Comparison of ENCODE assay signal across 1 cellular context in genomic region chr1:3135073-3135745, GRCh38.
TF ChIP-seq lines count a peak whose summit lies in the region.

No MANE protein-coding gene starts in this region.

TF ChIP-seq in HepG2, 621 proteins besides CTCF, POLR2A, EP300 and RAD21:
- TF ChIP-seq MLXIP (CRISPR knock-in tag; IDR thresholded peaks at IDR 0.05; ENCODE audit: borderline replicate concordance) = no peak
- no peak for TF ChIP-seq SRSF4 (IDR thresholded peaks at IDR 0.05; ENCODE audit: low read depth, low read length, poor library complexity, severe bottlenecking)
- no peak for TF ChIP-seq NR1H2 (CRISPR knock-in tag; IDR thresholded peaks at IDR 0.05; ENCODE audit: borderline replicate concordance, low read depth)
- no peak for TF ChIP-seq ZNF564 (CRISPR knock-in tag; IDR thresholded peaks at IDR 0.05)
- TF ChIP-seq ZNF142 (CRISPR knock-in tag; IDR thresholded peaks at IDR 0.05) = no peak
- TF ChIP-seq U2AF1 (optimal IDR thresholded peaks at IDR 0.05; ENCODE audit: low read depth, low read length) = no peak
- no peak for TF ChIP-seq ZNF619 (CRISPR knock-in tag; IDR thresholded peaks at IDR 0.05)
- no peak for TF ChIP-seq FOXM1 (CRISPR knock-in tag; IDR thresholded peaks at IDR 0.05)
- no peak for TF ChIP-seq SIX1 (CRISPR knock-in tag; IDR thresholded peaks at IDR 0.05; ENCODE audit: borderline replicate concordance)
- no peak for TF ChIP-seq ZNF44 (CRISPR knock-in tag; IDR thresholded peaks at IDR 0.05)
- no peak for TF ChIP-seq ZEB1 (IDR thresholded peaks at IDR 0.05; ENCODE audit: insufficient replicate concordance, low read depth)
- TF ChIP-seq ZNF720 (CRISPR knock-in tag; IDR thresholded peaks at IDR 0.05) = no peak
- no peak for TF ChIP-seq ZUFSP (CRISPR knock-in tag; IDR thresholded peaks at IDR 0.05; ENCODE audit: borderline replicate concordance)
- TF ChIP-seq CCDC6 (CRISPR knock-in tag; IDR thresholded peaks at IDR 0.05) = no peak
- TF ChIP-seq TCF7 (IDR thresholded peaks at IDR 0.05; ENCODE audit: low read depth) = no peak
- no peak for TF ChIP-seq TCF12 (IDR thresholded peaks at IDR 0.05)
- TF ChIP-seq TCF12 (CRISPR knock-in tag; IDR thresholded peaks at IDR 0.05) = no peak
TF ChIP-seq in HepG2: peak in this region for 0.
